2 cellular contexts compared by ENCODE assay signal in the genomic region with DNA sequence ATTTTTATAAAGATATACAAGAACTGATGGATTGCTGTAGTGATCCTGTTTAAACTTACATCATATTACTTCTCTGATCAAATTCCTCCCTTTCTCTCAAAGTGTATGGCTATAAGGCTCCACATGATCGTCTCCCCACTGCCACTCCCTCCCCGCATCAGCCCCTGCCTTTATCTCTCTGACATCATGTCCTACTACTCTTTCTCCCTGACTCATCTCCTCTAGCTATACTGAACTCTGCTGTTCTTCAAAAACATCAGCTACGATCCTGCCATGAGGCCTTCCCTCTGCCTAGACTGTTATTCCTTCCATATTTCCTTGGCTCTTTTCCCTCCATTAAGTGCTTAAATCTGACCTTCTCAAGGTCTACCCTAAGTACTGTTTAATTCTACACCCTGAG.
A peak's percentile ranks its signal among the peaks of the same experiment; 100 is the strongest.
TF ChIP-seq lines count a peak whose summit lies in the region.

No MANE protein-coding gene starts in this region.

TF ChIP-seq in IMR-90, 13 proteins besides CTCF, POLR2A, EP300 and RAD21:
- TF ChIP-seq FOS (IDR thresholded peaks at IDR 0.05; ENCODE audit: low read depth, low read length) (no peak), BHLHE40 (IDR thresholded peaks at IDR 0.05; ENCODE audit: low read depth, low read length) (no peak), RFX5 (IDR thresholded peaks at IDR 0.05; ENCODE audit: low read depth, low read length) (no peak), RCOR1 (IDR thresholded peaks at IDR 0.05; ENCODE audit: insufficient replicate concordance, low read length) (no peak), MAFK (IDR thresholded peaks at IDR 0.05; ENCODE audit: low read depth, low read length) (no peak), CEBPB (IDR thresholded peaks at IDR 0.05; ENCODE audit: low read depth, low read length) (no peak), NFE2L2 (IDR thresholded peaks at IDR 0.05; ENCODE audit: low read depth, low read length) (no peak), MXI1 (IDR thresholded peaks at IDR 0.05; ENCODE audit: borderline replicate concordance, low read depth, low read length) (no peak), CHD1 (IDR thresholded peaks at IDR 0.05; ENCODE audit: low read depth, low read length) (no peak), SMC3 (IDR thresholded peaks at IDR 0.05; ENCODE audit: low read depth, low read length) (no peak), MAZ (IDR thresholded peaks at IDR 0.05; ENCODE audit: borderline replicate concordance, low read depth, low read length) (no peak)
- TF ChIP-seq, protein P1, sequence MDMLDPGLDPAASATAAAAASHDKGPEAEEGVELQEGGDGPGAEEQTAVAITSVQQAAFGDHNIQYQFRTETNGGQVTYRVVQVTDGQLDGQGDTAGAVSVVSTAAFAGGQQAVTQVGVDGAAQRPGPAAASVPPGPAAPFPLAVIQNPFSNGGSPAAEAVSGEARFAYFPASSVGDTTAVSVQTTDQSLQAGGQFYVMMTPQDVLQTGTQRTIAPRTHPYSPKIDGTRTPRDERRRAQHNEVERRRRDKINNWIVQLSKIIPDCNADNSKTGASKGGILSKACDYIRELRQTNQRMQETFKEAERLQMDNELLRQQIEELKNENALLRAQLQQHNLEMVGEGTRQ (IDR thresholded peaks at IDR 0.05; ENCODE audit: low read depth, low read length) = no peak
- TF ChIP-seq, protein P2, sequence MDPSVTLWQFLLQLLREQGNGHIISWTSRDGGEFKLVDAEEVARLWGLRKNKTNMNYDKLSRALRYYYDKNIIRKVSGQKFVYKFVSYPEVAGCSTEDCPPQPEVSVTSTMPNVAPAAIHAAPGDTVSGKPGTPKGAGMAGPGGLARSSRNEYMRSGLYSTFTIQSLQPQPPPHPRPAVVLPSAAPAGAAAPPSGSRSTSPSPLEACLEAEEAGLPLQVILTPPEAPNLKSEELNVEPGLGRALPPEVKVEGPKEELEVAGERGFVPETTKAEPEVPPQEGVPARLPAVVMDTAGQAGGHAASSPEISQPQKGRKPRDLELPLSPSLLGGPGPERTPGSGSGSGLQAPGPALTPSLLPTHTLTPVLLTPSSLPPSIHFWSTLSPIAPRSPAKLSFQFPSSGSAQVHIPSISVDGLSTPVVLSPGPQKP (IDR thresholded peaks at IDR 0.05; ENCODE audit: borderline replicate concordance, low read depth, low read length) = no peak

TF ChIP-seq in K562, 482 proteins besides CTCF, POLR2A, EP300 and RAD21:
- TF ChIP-seq, protein P3, sequence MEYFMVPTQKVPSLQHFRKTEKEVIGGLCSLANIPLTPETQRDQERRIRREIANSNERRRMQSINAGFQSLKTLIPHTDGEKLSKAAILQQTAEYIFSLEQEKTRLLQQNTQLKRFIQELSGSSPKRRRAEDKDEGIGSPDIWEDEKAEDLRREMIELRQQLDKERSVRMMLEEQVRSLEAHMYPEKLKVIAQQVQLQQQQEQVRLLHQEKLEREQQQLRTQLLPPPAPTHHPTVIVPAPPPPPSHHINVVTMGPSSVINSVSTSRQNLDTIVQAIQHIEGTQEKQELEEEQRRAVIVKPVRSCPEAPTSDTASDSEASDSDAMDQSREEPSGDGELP (CRISPR knock-in tag; IDR thresholded peaks at IDR 0.05; ENCODE audit: borderline replicate concordance) = no peak
- TF ChIP-seq MTA3 (IDR thresholded peaks at IDR 0.05; ENCODE audit: borderline replicate concordance) (no peak), SMARCA4 (IDR thresholded peaks at IDR 0.05) (peak; percentile 52; the same call in 1 of the 2 replicates), FOSL1 (tag; conservative IDR thresholded peaks at IDR 0.05) (peak; percentile 50), C11orf30 (IDR thresholded peaks at IDR 0.05; ENCODE audit: low read depth) (peak; percentile 42; the same call in 1 of the 2 replicates), PHB2 (IDR thresholded peaks at IDR 0.05; ENCODE audit: low read depth) (no peak), ZNF316 (IDR thresholded peaks at IDR 0.05) (peak; percentile 22; the same call in 1 of the 2 replicates), RAD51 (IDR thresholded peaks at IDR 0.05; ENCODE audit: borderline replicate concordance, low read depth) (0 out of 2 replicates have a peak, but pooled peaks have one; percentile 11), ARID1B (IDR thresholded peaks at IDR 0.05) (peak; percentile 60), ZNF551 (CRISPR knock-in tag; IDR thresholded peaks at IDR 0.05) (no peak), EHMT2 (IDR thresholded peaks at IDR 0.05) (peak; percentile 56; the same call in 1 of the 2 replicates), ZNF311 (CRISPR knock-in tag; IDR thresholded peaks at IDR 0.05) (no peak), MAFK (IDR thresholded peaks at IDR 0.05; ENCODE audit: low read length) (peak; percentile 21; the same call in 1 of the 2 replicates), JUND (IDR thresholded peaks at IDR 0.05; ENCODE audit: borderline replicate concordance, low read depth, low read length) (no peak; the same call in 1 of the 2 replicates), JUND (tag; IDR thresholded peaks at IDR 0.05; ENCODE audit: borderline replicate concordance, low read depth, low read length) (peak; percentile 35; the same call in 1 of the 3 replicates), NFE2 (IDR thresholded peaks at IDR 0.05; ENCODE audit: low read depth) (peak; percentile 35; the same call in 1 of the 2 replicates), DPF2 (IDR thresholded peaks at IDR 0.05) (0 out of 2 replicates have a peak, but pooled peaks have one; percentile 43)
- TF ChIP-seq, protein P4, sequence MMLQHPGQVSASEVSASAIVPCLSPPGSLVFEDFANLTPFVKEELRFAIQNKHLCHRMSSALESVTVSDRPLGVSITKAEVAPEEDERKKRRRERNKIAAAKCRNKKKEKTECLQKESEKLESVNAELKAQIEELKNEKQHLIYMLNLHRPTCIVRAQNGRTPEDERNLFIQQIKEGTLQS (IDR thresholded peaks at IDR 0.05) = peak; percentile 42
- TF ChIP-seq, protein P4 (CRISPR knock-in tag; conservative IDR thresholded peaks at IDR 0.05) = no peak
